In the genomic region with DNA sequence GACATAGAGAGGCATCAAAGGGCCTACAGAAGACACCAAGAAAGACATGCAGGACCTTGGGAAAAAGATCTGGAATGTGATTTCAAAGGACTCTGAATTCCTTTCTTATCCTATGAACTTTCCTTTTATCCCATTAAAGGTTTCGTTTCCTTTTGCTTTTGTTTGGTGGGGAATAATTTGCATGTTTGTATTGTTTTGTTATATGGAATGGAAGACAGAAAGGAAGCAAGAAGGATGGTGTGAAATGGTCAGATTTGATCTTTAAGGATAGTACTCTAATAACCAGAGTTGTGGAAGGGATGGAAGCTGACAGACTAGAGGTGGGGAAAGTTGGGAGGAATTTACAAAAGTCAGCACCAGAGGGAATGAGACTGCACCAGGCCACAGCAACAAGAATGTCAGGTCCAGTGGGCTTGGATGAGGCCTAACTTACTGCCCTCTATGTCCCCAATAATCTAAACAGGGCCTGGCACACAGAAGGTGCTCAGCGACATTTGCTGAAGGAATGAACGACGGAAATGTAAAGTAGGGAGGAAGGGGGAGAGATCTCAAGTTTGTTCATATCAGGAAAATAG, we compare ENCODE assay signal across 26 cellular contexts.
"Had no signal": no experiment of that assay in that cellular context is flagged by ENCODE, and none has a peak within 500 bp of the region (broad histone marks: within the 10 kb centered on the region; RNA-seq: fewer than 3 reads in every experiment).

No MANE protein-coding gene starts in this region.

- H3K27ac Mint-ChIP-seq: activated CD4-positive, alpha-beta memory T cell treated with anti-CD3 and anti-CD28 coated beads for 36 hours; activated CD4-positive, alpha-beta T cell treated with anti-CD3 and anti-CD28 coated beads, Interleukin-2, amount 10 ng/mL, durations not matched to agents 24 days and 14 days; activated naive CD4-positive, alpha-beta T cell treated with anti-CD3 and anti-CD28 coated beads, Interleukin-2, amount 10 ng/mL, durations not matched to agents 7 days and 5 days; activated T-cell treated with anti-CD3 and anti-CD28 coated beads, Interleukin-2, amount 50 U/mL, for 24 hours; naive thymus-derived CD8-positive, alpha-beta T cell; T-helper 17 cell had no signal

- H3K27me3 Mint-ChIP-seq: activated CD4-positive, alpha-beta memory T cell treated with anti-CD3 and anti-CD28 coated beads for 36 hours; activated CD4-positive, alpha-beta T cell treated with anti-CD3 and anti-CD28 coated beads, Interleukin-2, amount 10 ng/mL, durations not matched to agents 24 days and 14 days; activated naive CD4-positive, alpha-beta T cell treated with anti-CD3 and anti-CD28 coated beads, Interleukin-2, amount 10 ng/mL, durations not matched to agents 7 days and 5 days; activated T-cell treated with anti-CD3 and anti-CD28 coated beads, Interleukin-2, amount 50 U/mL, for 24 hours; T-helper 17 cell had no signal

- H3K9me3 ChIP-seq: breast epithelium, esophagus squamous epithelium, left ventricle myocardium inferior, right atrium auricular region, testis, transverse colon had no signal

- DNase-seq: activated CD4-positive, alpha-beta memory T cell treated with anti-CD3 and anti-CD28 coated beads for 36 hours; activated CD4-positive, alpha-beta T cell treated with anti-CD3 and anti-CD28 coated beads, Interleukin-2, amount 10 ng/mL, durations not matched to agents 24 days and 14 days; activated CD4-positive, CD25-positive, alpha-beta regulatory T cell treated with anti-CD3 and anti-CD28 coated beads, Interleukin-2, amount 50 U/mL, for 72 hours; activated CD8-positive, alpha-beta memory T cell treated with anti-CD3 and anti-CD28 coated beads, Interleukin-2, amount 50 U/mL, for 48 hours; activated gamma-delta T cell; activated naive CD4-positive, alpha-beta T cell treated with anti-CD3 and anti-CD28 coated beads, Interleukin-2, amount 10 ng/mL, durations not matched to agents 7 days and 5 days; activated T-cell treated with anti-CD3 and anti-CD28 coated beads, Interleukin-2, amount 50 U/mL, for 24 hours; amniotic stem cell; central memory CD4-positive, alpha-beta T cell; esophagus squamous epithelium; glutamatergic neuron; islet precursor cell; left ventricle myocardium inferior; naive thymus-derived CD8-positive, alpha-beta T cell; nucleus accumbens; stimulated activated naive CD4-positive, alpha-beta T cell treated with Interleukin-2 at 50 U/mL for 16 hours; T-helper 17 cell; T1000; testis; transverse colon; WERI-Rb-1 had no signal

- H3K27ac ChIP-seq: epithelial cell of prostate, parathyroid adenoma, transverse colon, WERI-Rb-1 had no signal

- ATAC-seq: naive thymus-derived CD8-positive, alpha-beta T cell; T-helper 17 cell had no signal

- H3K4me1 ChIP-seq: breast epithelium, esophagus squamous epithelium, left ventricle myocardium inferior, parathyroid adenoma, testis had no signal

- H3K36me3 ChIP-seq: breast epithelium, esophagus squamous epithelium, left ventricle myocardium inferior, right atrium auricular region, transverse colon, WERI-Rb-1 had no signal

- H3K27me3 ChIP-seq: right atrium auricular region, testis, transverse colon had no signal

- H3K4me3 ChIP-seq: breast epithelium, esophagus squamous epithelium, left ventricle myocardium inferior, right atrium auricular region, testis, transverse colon had no signal

- H3K4me1 Mint-ChIP-seq: T-helper 17 cell had no signal

- H3K9me3 Mint-ChIP-seq: activated T-cell treated with anti-CD3 and anti-CD28 coated beads, Interleukin-2, amount 50 U/mL, for 24 hours had no signal

- H3K36me3 Mint-ChIP-seq: activated CD4-positive, alpha-beta memory T cell treated with anti-CD3 and anti-CD28 coated beads for 36 hours; activated naive CD4-positive, alpha-beta T cell treated with anti-CD3 and anti-CD28 coated beads, Interleukin-2, amount 10 ng/mL, durations not matched to agents 7 days and 5 days; naive thymus-derived CD8-positive, alpha-beta T cell had no signal

- H3K4me3 Mint-ChIP-seq: activated CD4-positive, alpha-beta memory T cell treated with anti-CD3 and anti-CD28 coated beads for 36 hours; activated CD4-positive, alpha-beta T cell treated with anti-CD3 and anti-CD28 coated beads, Interleukin-2, amount 10 ng/mL, durations not matched to agents 24 days and 14 days; activated naive CD4-positive, alpha-beta T cell treated with anti-CD3 and anti-CD28 coated beads, Interleukin-2, amount 10 ng/mL, durations not matched to agents 7 days and 5 days; activated T-cell treated with anti-CD3 and anti-CD28 coated beads, Interleukin-2, amount 50 U/mL, for 24 hours; naive thymus-derived CD8-positive, alpha-beta T cell; neural crest cell; T-helper 17 cell had no signal
